Comparison of ENCODE assay signal across 30 cellular contexts in genomic region chr2:71697106-71698010, GRCh38.
DNase-seq lines count a peak whose midpoint lies in the region; ATAC-seq, FAIRE-seq and TF ChIP-seq lines count a peak whose summit lies in the region.
"Had no signal": no experiment of that assay in that cellular context is flagged by ENCODE, and none has a peak within 500 bp of the region (broad histone marks: within the 10 kb centered on the region; RNA-seq: fewer than 3 reads in every experiment).

No MANE protein-coding gene starts in this region.

- TF ChIP-seq CTCF in breast epithelium (IDR thresholded peaks at IDR 0.05) (no peak), MCF 10A (IDR thresholded peaks at IDR 0.05; ENCODE audit: unreplicated experiment) (no peak), spleen (IDR thresholded peaks at IDR 0.05 in 8 of 11, conservative IDR thresholded peaks at IDR 0.05 in 3 of 11) (no peak)

- POLR2A ChIA-PET in MCF 10A (lab: Yijun Ruan, JAX): interaction anchor here (1.4 kb wide), 1 partner anchor 9 kb away, joined by 4 read pairs; no protein-coding TSS in a partner anchor

- H3K4me3 Mint-ChIP-seq in MCF 10A (ENCODE audit: unreplicated experiment): no peak overlapping the region
- H3K4me3 Mint-ChIP-seq: activated B cell treated with CpG ODN at 0.5 μM for 24 hours; activated CD8-positive, alpha-beta memory T cell treated with anti-CD3 and anti-CD28 coated beads, Interleukin-2, amount 10 ng/mL, durations not matched to agents 7 days and 5 days; activated naive CD4-positive, alpha-beta T cell treated with anti-CD3 and anti-CD28 coated beads, Interleukin-2, amount 10 ng/mL, durations not matched to agents 7 days and 5 days; CD8-positive, alpha-beta T cell; effector memory CD8-positive, alpha-beta T cell; memory B cell; stimulated activated naive CD8-positive, alpha-beta T cell treated with anti-CD3 and anti-CD28 coated beads, Interleukin-15, Interleukin-2, amounts not matched to agents 100 ng/mL and 50 ng/mL, for 24 hours had no signal

- H3K9me3 ChIP-seq in breast epithelium (no peaks in the 10 kb centered on the region), spleen (no peaks in the 10 kb centered on the region)
- H3K9me3 ChIP-seq: heart left ventricle, psoas muscle, thoracic aorta had no signal

- no peak for ATAC-seq in HG02973 (IDR thresholded peaks at IDR 0.05; ENCODE audit: unreplicated experiment)
- ATAC-seq in GM19351 (IDR thresholded peaks at IDR 0.05; ENCODE audit: unreplicated experiment): no peak
- ATAC-seq: activated CD8-positive, alpha-beta memory T cell treated with anti-CD3 and anti-CD28 coated beads, Interleukin-2, amount 10 ng/mL, durations not matched to agents 7 days and 5 days; CD8-positive, alpha-beta T cell; effector memory CD8-positive, alpha-beta T cell; heart left ventricle; psoas muscle had no signal

- CTCF ChIA-PET in MCF 10A (lab: Yijun Ruan, JAX): interaction anchor here (0.6 kb wide), 1 partner anchor 31 kb away, joined by 3 read pairs; no protein-coding TSS in a partner anchor

- H3K9me3 Mint-ChIP-seq in MCF 10A (ENCODE audit: unreplicated experiment): no peaks in the 10 kb centered on the region
- H3K9me3 Mint-ChIP-seq: activated B cell treated with CpG ODN at 0.5 μM for 24 hours; activated naive CD4-positive, alpha-beta T cell treated with anti-CD3 and anti-CD28 coated beads, Interleukin-2, amount 10 ng/mL, durations not matched to agents 7 days and 5 days; CD8-positive, alpha-beta T cell; effector memory CD8-positive, alpha-beta T cell; memory B cell; stimulated activated naive CD8-positive, alpha-beta T cell treated with anti-CD3 and anti-CD28 coated beads, Interleukin-15, Interleukin-2, amounts not matched to agents 100 ng/mL and 50 ng/mL, for 24 hours had no signal

- peak; percentile 22 to 68 for DNase-seq in breast epithelium (ENCODE audit: low spot score in 2 of 2)
- no peak for DNase-seq in MCF 10A (ENCODE audit: unreplicated experiment)
- DNase-seq in NCI-H69 (lab: John Stamatoyannopoulos, UW): peak; percentile 34
- DNase-seq in islet precursor cell: peak; percentile 88
- peak; percentile 47 for DNase-seq in spleen
- no peak for DNase-seq in urothelium cell line (ENCODE audit: low spot score)
- DNase-seq: activated B cell treated with CpG ODN at 0.5 μM for 24 hours; activated CD4-positive, alpha-beta T cell treated with anti-CD3 and anti-CD28 coated beads, Interleukin-2, amount 50 U/mL, for 1 hour; activated CD8-positive, alpha-beta memory T cell treated with anti-CD3 and anti-CD28 coated beads, Interleukin-2, amount 10 ng/mL, durations not matched to agents 7 days and 5 days; activated naive CD4-positive, alpha-beta T cell treated with anti-CD3 and anti-CD28 coated beads, Interleukin-2, amount 10 ng/mL, durations not matched to agents 7 days and 5 days; amygdala; CD8-positive, alpha-beta T cell; cortex of kidney; DMS153; effector memory CD8-positive, alpha-beta T cell; GDM1; H7; NCI-H1092 treated with DMSO at 0.1 percent for 48 hours; NCI-H2029; SHP77; T-helper 9 cell had no signal

- FAIRE-seq in urothelium cell line (lab: Jason Lieb, UNC): no peak
- FAIRE-seq: bronchial epithelial cell had no signal

- H3K27me3 Mint-ChIP-seq in MCF 10A (ENCODE audit: insufficient read depth, unreplicated experiment): peaks cover 45% of the 10 kb centered on the region
- H3K27me3 Mint-ChIP-seq: activated CD8-positive, alpha-beta memory T cell treated with anti-CD3 and anti-CD28 coated beads, Interleukin-2, amount 10 ng/mL, durations not matched to agents 7 days and 5 days; stimulated activated naive CD8-positive, alpha-beta T cell treated with anti-CD3 and anti-CD28 coated beads, Interleukin-15, Interleukin-2, amounts not matched to agents 100 ng/mL and 50 ng/mL, for 24 hours had no signal

- H3K36me3 Mint-ChIP-seq in MCF 10A (ENCODE audit: insufficient read depth, unreplicated experiment): no peaks in the 10 kb centered on the region
- H3K36me3 Mint-ChIP-seq: activated CD8-positive, alpha-beta memory T cell treated with anti-CD3 and anti-CD28 coated beads, Interleukin-2, amount 10 ng/mL, durations not matched to agents 7 days and 5 days; activated naive CD4-positive, alpha-beta T cell treated with anti-CD3 and anti-CD28 coated beads, Interleukin-2, amount 10 ng/mL, durations not matched to agents 7 days and 5 days; CD8-positive, alpha-beta T cell; memory B cell had no signal

- no peaks in the 10 kb centered on the region for H3K4me1 Mint-ChIP-seq in MCF 10A (ENCODE audit: insufficient read depth, unreplicated experiment)
- H3K4me1 Mint-ChIP-seq: activated B cell treated with CpG ODN at 0.5 μM for 24 hours; activated CD8-positive, alpha-beta memory T cell treated with anti-CD3 and anti-CD28 coated beads, Interleukin-2, amount 10 ng/mL, durations not matched to agents 7 days and 5 days; activated naive CD4-positive, alpha-beta T cell treated with anti-CD3 and anti-CD28 coated beads, Interleukin-2, amount 10 ng/mL, durations not matched to agents 7 days and 5 days; IgD-negative memory B cell; memory B cell had no signal

- WGBS in spleen, 5 donors: 88 to 93% (median 90%) methylated on average over 14 of the region's 14 CpGs

- no peak overlapping the region for H3K27ac Mint-ChIP-seq in MCF 10A (ENCODE audit: low read depth, unreplicated experiment)
- H3K27ac Mint-ChIP-seq: activated B cell treated with CpG ODN at 0.5 μM for 24 hours; activated CD8-positive, alpha-beta memory T cell treated with anti-CD3 and anti-CD28 coated beads, Interleukin-2, amount 10 ng/mL, durations not matched to agents 7 days and 5 days; activated naive CD4-positive, alpha-beta T cell treated with anti-CD3 and anti-CD28 coated beads, Interleukin-2, amount 10 ng/mL, durations not matched to agents 7 days and 5 days; CD8-positive, alpha-beta T cell; effector memory CD8-positive, alpha-beta T cell; IgD-negative memory B cell; memory B cell; stimulated activated naive CD8-positive, alpha-beta T cell treated with anti-CD3 and anti-CD28 coated beads, Interleukin-15, Interleukin-2, amounts not matched to agents 100 ng/mL and 50 ng/mL, for 24 hours had no signal

- intact Hi-C loops in breast epithelium (cut with DNase I; ENCODE audit: low total_unique reads): no loop called here
- intact Hi-C loops in MCF 10A (cut with micrococcal nuclease): no loop called here
- intact Hi-C loops in spleen (cut with DNase I; ENCODE audit: low total_unique reads): no loop called here

- BruUV-seq in MCF 10A (replicated peaks; lab: Mats Ljungman, UMichigan): no TSS peak

- no peak overlapping the region for H3K4me3 ChIP-seq in breast epithelium
- no peak overlapping the region for H3K4me3 ChIP-seq in spleen
- H3K4me3 ChIP-seq: heart left ventricle, psoas muscle, thoracic aorta had no signal

- H3K4me1 ChIP-seq in breast epithelium: peaks cover 0 to 4% of the 10 kb centered on the region in 2 donors
- H3K4me1 ChIP-seq in spleen: no peaks in the 10 kb centered on the region

- TF ChIP-seq POLR2A in breast epithelium (IDR thresholded peaks at IDR 0.05) (no peak), spleen (IDR thresholded peaks at IDR 0.05) (no peak)

- no peaks in the 10 kb centered on the region for H3K27me3 ChIP-seq in breast epithelium
- peaks cover 0 to 11% (median 0%) of the 10 kb centered on the region in 7 donors for H3K27me3 ChIP-seq in spleen (replicated peaks in 1 of 7)
- H3K27me3 ChIP-seq: heart left ventricle had no signal

- H3K36me3 ChIP-seq in breast epithelium (no peaks in the 10 kb centered on the region), spleen (no peaks in the 10 kb centered on the region)
- H3K36me3 ChIP-seq: heart left ventricle, thoracic aorta had no signal

- peak overlapping the region; percentile 10 to 21 for H3K27ac ChIP-seq in breast epithelium
- H3K27ac ChIP-seq in spleen: no peak overlapping the region
- H3K27ac ChIP-seq: heart left ventricle, psoas muscle had no signal

Comparison
In these comparisons a context has a peak if more than half of its experiments do, and no peak if none do; other contexts are left out.
1. DNase-seq: peak in breast epithelium (2 of 2), NCI-H69 (single experiment), islet precursor cell (single experiment) and spleen (single experiment); none in MCF 10A (single experiment) and urothelium cell line (single experiment).
2. H3K27ac ChIP-seq: peak in breast epithelium (2 of 2); none in spleen (0 of 8).